In genomic region chr7:43816046-43816445, GRCh38 we compare ENCODE assay signal across 6 cellular contexts. TPM values are rescaled to one million over a fixed set of nuclear protein-coding genes. Genes with fewer than 3 reads are reported as not detected.
DNase-seq lines count a peak whose midpoint lies in the region; TF ChIP-seq lines count a peak whose summit lies in the region.
"Not testable (repeated sequence)": the region's sequence is repeated elsewhere in the genome, so short reads cannot be mapped to it uniquely, and the experiment has no call there.

No MANE protein-coding gene starts in this region.

- not testable (repeated sequence) for H2AK5ac ChIP-seq in mesendoderm (ENCODE audit: low read length)

- not testable (repeated sequence) for H3K9ac ChIP-seq in mesendoderm (ENCODE audit: low read length)

- H4K8ac ChIP-seq in mesendoderm (ENCODE audit: low read depth, low read length): not testable (repeated sequence)

- DNase-seq in G401 (ENCODE audit: low spot score) (peak; percentile 53), cerebellar cortex (ENCODE audit: low spot score) (peak; percentile 81), mesendoderm (peak; percentile 54)
- not testable (repeated sequence) for DNase-seq in endothelial cell (ENCODE audit: low spot score); mesothelial cell of epicardium (ENCODE audit: low spot score in 2 of 2, unreplicated experiment in 2 of 2)

- H2BK15ac ChIP-seq in mesendoderm (replicated peaks; ENCODE audit: low read depth): not testable (repeated sequence)

- not testable (repeated sequence) for H3K36me3 Mint-ChIP-seq in endothelial cell (ENCODE audit: low read depth, unreplicated experiment); mesothelial cell of epicardium; nephron (ENCODE audit: low read depth)

- H3K4me2 ChIP-seq in mesendoderm (ENCODE audit: low read length): not testable (repeated sequence)

- not testable (repeated sequence) for H3K79me1 ChIP-seq in mesendoderm (ENCODE audit: low read length)

- H3K4me1 ChIP-seq in mesendoderm (ENCODE audit: control insufficient read depth, low read depth, low read length): not testable (repeated sequence)

- H3K23ac ChIP-seq in mesendoderm (ENCODE audit: low read length): not testable (repeated sequence)

- H3K4me3 Mint-ChIP-seq in endothelial cell (ENCODE audit: unreplicated experiment); mesothelial cell of epicardium; nephron: not testable (repeated sequence)

- not testable (repeated sequence) for H3K9me3 Mint-ChIP-seq in endothelial cell (ENCODE audit: unreplicated experiment); mesothelial cell of epicardium; nephron

- not testable (repeated sequence) for H3K27ac ChIP-seq in mesendoderm (ENCODE audit: low read depth, low read length)

- H3K79me2 ChIP-seq in mesendoderm (ENCODE audit: control insufficient read depth, insufficient read depth, low read length): not testable (repeated sequence)

- not testable (repeated sequence) for H3K27me3 Mint-ChIP-seq in endothelial cell (ENCODE audit: unreplicated experiment)
- H3K27me3 Mint-ChIP-seq in mesothelial cell of epicardium (ENCODE audit: low read depth) (peaks cover 39% of the 10 kb centered on the region), nephron (ENCODE audit: low read depth) (peaks cover 18% of the 10 kb centered on the region)

- in situ Hi-C loops in G401 (cut with HindIII; ENCODE audit: low sequenced_read_pairs): not testable (repeated sequence)

- H3K36me3 ChIP-seq in mesendoderm (ENCODE audit: control insufficient read depth, insufficient read depth, low read length): not testable (repeated sequence)

- H4K5ac ChIP-seq in mesendoderm (ENCODE audit: low read length): not testable (repeated sequence)

- H2BK5ac ChIP-seq in mesendoderm (ENCODE audit: low read length): not testable (repeated sequence)

- H3K56ac ChIP-seq in mesendoderm (ENCODE audit: low read length): not testable (repeated sequence)

- not testable (repeated sequence) for H3K27me3 ChIP-seq in mesendoderm (ENCODE audit: insufficient read depth, low read length, poor library complexity)

- H2BK120ac ChIP-seq in mesendoderm (ENCODE audit: low read depth, low read length): not testable (repeated sequence)

- not testable (repeated sequence) for H3K4ac ChIP-seq in mesendoderm (ENCODE audit: low read depth, low read length)

- H3K27ac Mint-ChIP-seq in endothelial cell (ENCODE audit: unreplicated experiment) (peak overlapping the region; percentile 75), mesothelial cell of epicardium (peak overlapping the region; percentile 28), nephron (peak overlapping the region; percentile 22 to 48 (median 35))

- H3K4me1 Mint-ChIP-seq in endothelial cell (ENCODE audit: unreplicated experiment) (peaks cover 15% of the 10 kb centered on the region), mesothelial cell of epicardium (peaks cover 30% of the 10 kb centered on the region)
- H3K4me1 Mint-ChIP-seq in nephron: not testable (repeated sequence)

- not testable (repeated sequence) for TF ChIP-seq CTCF in endothelial cell (IDR thresholded peaks at IDR 0.05; ENCODE audit: unreplicated experiment); mesothelial cell of epicardium (IDR thresholded peaks at IDR 0.05; ENCODE audit: unreplicated experiment); nephron (IDR thresholded peaks at IDR 0.05; ENCODE audit: unreplicated experiment in 3 of 3)

- not testable (repeated sequence) for H3K18ac ChIP-seq in mesendoderm (ENCODE audit: low read length)

- H3K4me3 ChIP-seq in mesendoderm (ENCODE audit: low read length): not testable (repeated sequence)

- no CpG with 5 or more reads among the region's 1 CpG for WGBS in mesendoderm (ENCODE audit: extremely low coverage, insufficient coverage, low lambda C conversion rate)

RNA-seq across cellular contexts. Expression of gene MRPS24, which starts 53.3 kb away (rescaled TPM):
- 143 and 192 TPM in 2 replicates for total RNA-seq in G401 (2014; rRNA removed; shearing (Covaris generic))
- 51.8 TPM for total RNA-seq in endothelial cell (ENCODE audit: unreplicated experiment)
- polyA plus RNA-seq in mesendoderm (2013, experiment 1 of 2): 190 TPM
- 186 TPM for polyA plus RNA-seq in mesendoderm (2013, experiment 2 of 2)
- 59.4 to 66.6 TPM (median 65.5 TPM) in 3 replicates for total RNA-seq in mesothelial cell of epicardium

RNA-seq across cellular contexts. Expression of gene BLVRA, which starts 57.6 kb away (rescaled TPM):
- total RNA-seq in G401 (2014; rRNA removed; shearing (Covaris generic)): 145 and 190 TPM in 2 replicates
- total RNA-seq in endothelial cell (ENCODE audit: unreplicated experiment) (18.2 TPM), mesothelial cell of epicardium (27.3 to 29.6 TPM (median 28.9 TPM) in 3 replicates)
- 19.1 TPM for polyA plus RNA-seq in mesendoderm (2013, experiment 1 of 2)
- 17.7 TPM for polyA plus RNA-seq in mesendoderm (2013, experiment 2 of 2)
